ENCODE assay signal across 11 cellular contexts in genomic region chr10:69573056-69573806, GRCh38. TPM values are rescaled to one million over a fixed set of nuclear protein-coding genes. Genes with fewer than 3 reads are reported as not detected.
A peak's percentile ranks its signal among the peaks of the same experiment; 100 is the strongest.
DNase-seq lines count a peak whose midpoint lies in the region; ATAC-seq, FAIRE-seq and TF ChIP-seq lines count a peak whose summit lies in the region.
"Had no signal": no experiment of that assay in that cellular context is flagged by ENCODE, and none has a peak within 500 bp of the region (broad histone marks: within the 10 kb centered on the region; RNA-seq: fewer than 3 reads in every experiment).

Gene NEUROG3 (minus strand): TSS chr10:69573422. CDS start chr10:69573043, 379 bp downstream.

- H4K5ac ChIP-seq in H1 (ENCODE audit: insufficient read length, low read depth, low read length) = no peak within 1 kb of the TSS

- H3F3A ChIP-seq in MM.1S (ENCODE audit: insufficient read depth, low read length) (no peaks in the 10 kb centered on the region), smooth muscle cell (ENCODE audit: low read depth) (no peaks in the 10 kb centered on the region)

- peak; percentile 78 for DNase-seq in NCI-H748 (lab: John Stamatoyannopoulos, UW; ENCODE audit: unreplicated experiment)
- DNase-seq in NCI-H748 treated with DMSO at 0.1 percent for 48 hours (lab: John Stamatoyannopoulos, UW) = no peak
- DNase-seq in MM.1S = peak; percentile 23
- DNase-seq in H1 (ENCODE audit: low read depth in 1 of 2, low spot score in 2 of 2) = peak in 1 of 2 experiments; percentile 79
- no peak for DNase-seq in smooth muscle cell (lab: John Stamatoyannopoulos, UW; ENCODE audit: unreplicated experiment)
- no peak for DNase-seq in NCI-H524 treated with DMSO at 0.1 percent for 48 hours (lab: John Stamatoyannopoulos, UW)
- DNase-seq in testis = no peak

- H3K4me2 ChIP-seq in MM.1S (ENCODE audit: low read depth, low read length) (peak within 1 kb of the TSS; percentile 35; the same call in 1 of the 2 replicates), H1 (ENCODE audit: insufficient read depth in 1 of 2, low read depth in 2 of 2, low read length in 2 of 2) (peak within 1 kb of the TSS; percentile 95 to 96), smooth muscle cell (peak within 1 kb of the TSS; percentile 74)

- H3K27ac ChIP-seq in MM.1S (ENCODE audit: low read length) (no peak within 1 kb of the TSS), H1 (ENCODE audit: low read depth, low read length) (no peak within 1 kb of the TSS), smooth muscle cell (ENCODE audit: low read depth) (no peak within 1 kb of the TSS), testis (no peak within 1 kb of the TSS)

- H2BK120ac ChIP-seq in H1 (replicated peaks; ENCODE audit: low read depth, low read length) = no peak within 1 kb of the TSS

- H3K9me3 ChIP-seq in MM.1S (replicated peaks; ENCODE audit: insufficient read depth, low read length) = no peaks in the 10 kb centered on the region
- H3K9me3 ChIP-seq in H1 (ENCODE audit: insufficient read depth in 2 of 2, low read depth in 1 of 2, low read length in 1 of 2) = no peaks in the 10 kb centered on the region
- H3K9me3 ChIP-seq in smooth muscle cell (replicated peaks; ENCODE audit: low read depth) = no peaks in the 10 kb centered on the region
- no peaks in the 10 kb centered on the region for H3K9me3 ChIP-seq in testis

- peak within 1 kb of the TSS; percentile 15 for H3K4ac ChIP-seq in H1 (replicated peaks; ENCODE audit: insufficient read length, low read depth, low read length)

- H3K79me2 ChIP-seq in MM.1S (ENCODE audit: low read length) (no peaks in the 10 kb centered on the region), H1 (ENCODE audit: control insufficient read depth in 1 of 2, insufficient read depth in 2 of 2, low read length in 2 of 2) (no peaks in the 10 kb centered on the region), smooth muscle cell (ENCODE audit: low read depth) (no peaks in the 10 kb centered on the region)

- no peak; a peak in 1 of 4 replicates for TF ChIP-seq RAD21 in H1 (IDR thresholded peaks at IDR 0.05 in 1 of 2, conservative IDR thresholded peaks at IDR 0.05 in 1 of 2; ENCODE audit: low read depth in 2 of 2, low read length in 2 of 2)

- CTCF ChIA-PET in H1 (lab: Charles Lee; ENCODE audit: partially characterized antibody) = interaction anchor here (0.6 to 47.4 kb wide), 9 partner anchors 11 to 552 kb away, joined by 3 to 578 read pairs (median 4); no protein-coding TSS in a partner anchor

- H2BK20ac ChIP-seq in H1 (ENCODE audit: low read length) = peak within 1 kb of the TSS; percentile 62

- no peak within 1 kb of the TSS; the same call in none of the 2 replicates for H4K8ac ChIP-seq in H1 (ENCODE audit: extremely low read depth, insufficient read depth, low read length)

- peak within 1 kb of the TSS; percentile 71; the same call in 1 of the 2 replicates for H2BK5ac ChIP-seq in H1 (ENCODE audit: low read depth, low read length)

- H2AK5ac ChIP-seq in H1 (ENCODE audit: low read depth, low read length) = peak within 1 kb of the TSS; percentile 42; the same call in 1 of the 2 replicates

- H3K36me3 ChIP-seq in MM.1S (replicated peaks; ENCODE audit: insufficient read depth, low read length) (no peaks in the 10 kb centered on the region), H1 (ENCODE audit: control insufficient read depth in 2 of 4, insufficient read depth in 4 of 4, low read length in 3 of 4) (no peaks in the 10 kb centered on the region), smooth muscle cell (ENCODE audit: low read depth) (no peaks in the 10 kb centered on the region), testis (ENCODE audit: low read depth, missing control alignments) (no peaks in the 10 kb centered on the region)

- H3K4me3 ChIP-seq in MM.1S (ENCODE audit: low read length) (no peak within 1 kb of the TSS), H1 (ENCODE audit: extremely low read depth in 1 of 4, insufficient read depth in 2 of 4, low read depth in 3 of 4, low read length in 4 of 4) (peak within 1 kb of the TSS; percentile 40 to 61 (median 46)), smooth muscle cell (no peak within 1 kb of the TSS), testis (peak within 1 kb of the TSS in 1 of 2 donors; percentile 1)

- peaks cover 34% of the 10 kb centered on the region; the same call in 1 of the 2 replicates for H3K23me2 ChIP-seq in H1 (ENCODE audit: low read depth, low read length)

- no peak for FAIRE-seq in H1 (lab: Jason Lieb, UNC)

- peak within 1 kb of the TSS; percentile 96; the same call in 1 of the 2 replicates for H2BK12ac ChIP-seq in H1 (ENCODE audit: low read depth, low read length)

- no peak within 1 kb of the TSS for H3K23ac ChIP-seq in H1 (ENCODE audit: insufficient read length)

- H3K4me1 ChIP-seq in MM.1S (ENCODE audit: low read length) = 0 out of 2 replicates have a peak, but pooled peaks cover 3% of the 10 kb centered on the region
- H3K4me1 ChIP-seq in H1 (replicated peaks in 1 of 4; ENCODE audit: control insufficient read depth in 3 of 4, insufficient read depth in 4 of 4, low read length in 3 of 4) = peaks cover 24 to 80% (median 52%) of the 10 kb centered on the region in 4 experiments
- peaks cover 37% of the 10 kb centered on the region for H3K4me1 ChIP-seq in smooth muscle cell (ENCODE audit: low read depth)
- peaks cover 9% of the 10 kb centered on the region for H3K4me1 ChIP-seq in testis

- POLR2A ChIA-PET in H1 (lab: Charles Lee; ENCODE audit: partially characterized antibody) = interaction anchor here (1.0 to 1.3 kb wide), 2 partner anchors 57 to 62 kb away, joined by 3 to 6 read pairs; no protein-coding TSS in a partner anchor

- H3K27me3 ChIP-seq in MM.1S (replicated peaks; ENCODE audit: insufficient read depth, low read length) (peaks cover 90% of the 10 kb centered on the region), H1 (replicated peaks in 1 of 4; ENCODE audit: control insufficient read depth in 3 of 4, extremely low read depth in 1 of 4, insufficient read depth in 3 of 4, low read length in 3 of 4) (peaks cover 75 to 98% (median 98%) of the 10 kb centered on the region in 4 experiments), smooth muscle cell (ENCODE audit: low read depth) (peaks cover 100% of the 10 kb centered on the region), testis (peaks cover 3% of the 10 kb centered on the region)

- H2AFZ ChIP-seq in MM.1S (ENCODE audit: low read length) (no peak within 1 kb of the TSS), H1 (ENCODE audit: low read length) (peak within 1 kb of the TSS; percentile 12; the same call in 1 of the 2 replicates), smooth muscle cell (ENCODE audit: low read depth) (no peak within 1 kb of the TSS)

- 0 out of 3 replicates have a peak, but pooled peaks of 1 of the 2 experiments have one; percentile 41 for TF ChIP-seq EP300 in H1 (IDR thresholded peaks at IDR 0.05; ENCODE audit: borderline replicate concordance in 1 of 2, low read depth in 2 of 2, low read length in 2 of 2)

- H4K20me1 ChIP-seq in MM.1S (ENCODE audit: insufficient read depth, low read length) (no peaks in the 10 kb centered on the region), H1 (replicated peaks in 1 of 2; ENCODE audit: control insufficient read depth in 1 of 2, insufficient read depth in 2 of 2, low read length in 2 of 2) (peaks cover 1 to 6% of the 10 kb centered on the region in 2 experiments), smooth muscle cell (ENCODE audit: low read depth) (no peaks in the 10 kb centered on the region)

- peak within 1 kb of the TSS; percentile 47 for H4K91ac ChIP-seq in H1 (replicated peaks; ENCODE audit: insufficient read length, low read length)

- H3K18ac ChIP-seq in H1 (ENCODE audit: extremely low read depth, low read length) = peak within 1 kb of the TSS; percentile 66

- H2BK15ac ChIP-seq in H1 (ENCODE audit: low read length) = no peak within 1 kb of the TSS

- TF ChIP-seq CTCF in MM.1S (IDR thresholded peaks at IDR 0.05; ENCODE audit: low read length) = no peak
- TF ChIP-seq CTCF in H1 (IDR thresholded peaks at IDR 0.05; ENCODE audit: control extremely low read depth in 1 of 3, insufficient read depth in 1 of 3, low read depth in 1 of 3, low read length in 3 of 3) = no peak
- TF ChIP-seq CTCF in smooth muscle cell (IDR thresholded peaks at IDR 0.05; ENCODE audit: borderline replicate concordance, insufficient read depth, poor library complexity, severe bottlenecking) = no peak
- no peak for TF ChIP-seq CTCF in testis (IDR thresholded peaks at IDR 0.05)

- WGBS in H1 (ENCODE audit: extremely low coverage in 1 of 2, insufficient coverage in 1 of 2, insufficient read length in 1 of 2, insufficient replicate concordance in 2 of 2, low coverage in 1 of 2, low lambda C conversion rate in 2 of 2, missing lambda C conversion rate in 1 of 2), 2 experiments = 2% methylated on average over 50 of the region's 53 CpGs; no CpG with 5 or more reads in 1 of the 2 experiments
- 4% methylated on average over 49 of the region's 53 CpGs for WGBS in smooth muscle cell (ENCODE audit: low lambda C conversion rate)
- WGBS in testis, 2 donors = 0 to 1% methylated on average over 15 to 52 of the region's 53 CpGs

- H3K14ac ChIP-seq in H1 (ENCODE audit: insufficient read length) = no peak within 1 kb of the TSS

- TF ChIP-seq POLR2A in H1 (IDR thresholded peaks at IDR 0.05; ENCODE audit: control extremely low read depth in 1 of 2, low read depth in 2 of 2, low read length in 2 of 2) = no peak
- no peak for TF ChIP-seq POLR2A in testis (IDR thresholded peaks at IDR 0.05)

- no peak within 1 kb of the TSS for H3K9ac ChIP-seq in MM.1S (ENCODE audit: low read length)
- no peak within 1 kb of the TSS for H3K9ac ChIP-seq in H1 (replicated peaks in 1 of 4; ENCODE audit: extremely low read depth in 1 of 4, low read depth in 3 of 4, low read length in 3 of 4)
- no peak within 1 kb of the TSS for H3K9ac ChIP-seq in smooth muscle cell (ENCODE audit: low read depth)

- H3K79me1 ChIP-seq in H1 (ENCODE audit: low read depth, low read length) = no peaks in the 10 kb centered on the region

- no peak for ATAC-seq in HG02870 (IDR thresholded peaks at IDR 0.05; ENCODE audit: unreplicated experiment)

- intact Hi-C loops in testis (cut with DNase I; ENCODE audit: low total_unique reads) = no loop called here

- no peak within 1 kb of the TSS for H3K56ac ChIP-seq in H1 (replicated peaks; ENCODE audit: insufficient read length, low read depth, low read length)

- no peaks in the 10 kb centered on the region for H3K9me2 ChIP-seq in MM.1S (replicated peaks; ENCODE audit: insufficient read depth, low read length)

TF ChIP-seq in H1, 55 proteins besides CTCF, POLR2A, EP300 and RAD21 (continues in another document):
- TF ChIP-seq TBP (IDR thresholded peaks at IDR 0.05; ENCODE audit: low read depth, low read length) = peak; percentile 53

RNA-seq across cellular contexts. Expression of gene NEUROG3, which starts in this region (rescaled TPM):
- total RNA-seq in H1 (2021; fragmentation: NEBNext Ultra II Directional; extraction: Animal tissue kit (Norgen Biotek cat#: 25700)) = 0.31 TPM in 1 of 2 replicates, not detected in the other
- polyA plus RNA-seq in H1 (2011; rRNA removed) (0.45 and 0.55 TPM in 2 replicates), smooth muscle cell (not detected in 2 replicates), testis (ENCODE audit: insufficient read depth, low read depth, low replicate concordance) (not detected)
- 0.19 TPM for polyA plus RNA-seq in H1 (2011; cell fraction: cytosol; rRNA removed)
- polyA plus RNA-seq in H1 (2011; cell fraction: nucleus; rRNA removed) = 0.26 TPM
- 0.21 to 0.25 TPM in 2 of 4 replicates, not detected in the others for polyA plus RNA-seq in H1 (2012, experiment 1 of 2)
- polyA plus RNA-seq in H1 (2012, experiment 2 of 2) = 0.38 TPM
- polyA plus RNA-seq in H1 (2013, experiment 1 of 2) = 0.10 TPM
- polyA plus RNA-seq in H1 (2013, experiment 2 of 2) = 0.26 TPM
- polyA minus RNA-seq in H1 (2011; rRNA and poly(A)+ RNA removed) = 0.24 TPM in 1 of 2 replicates, not detected in the other
- polyA minus RNA-seq in H1 (2011; cell fraction: cytosol; rRNA and poly(A)+ RNA removed) = not detected
- polyA minus RNA-seq in H1 (2011; cell fraction: nucleus; rRNA and poly(A)+ RNA removed) = not detected
- total RNA-seq in smooth muscle cell (not detected in 2 replicates), testis (not detected)
- total RNA-seq: glomerular endothelial cell, SK-MEL-5, temporal lobe had no signal

Comparison
In these comparisons a context has a peak if more than half of its experiments do, and no peak if none do; other contexts are left out.
1. DNase-seq: peak in NCI-H748 (single experiment) and MM.1S (single experiment); none in NCI-H748 treated with DMSO at 0.1 percent for 48 hours (single experiment), smooth muscle cell (single experiment), NCI-H524 treated with DMSO at 0.1 percent for 48 hours (single experiment) and testis (single experiment).
2. H3K4me2 ChIP-seq: peak in every context shown above with its lines; median percentile 96 in H1; 74 in smooth muscle cell; 35 in MM.1S.
3. H3K4me3 ChIP-seq: peak in H1 (4 of 4); none in MM.1S (single experiment) and smooth muscle cell (single experiment).